Comparison of ENCODE assay signal across 26 cellular contexts in the genomic region with DNA sequence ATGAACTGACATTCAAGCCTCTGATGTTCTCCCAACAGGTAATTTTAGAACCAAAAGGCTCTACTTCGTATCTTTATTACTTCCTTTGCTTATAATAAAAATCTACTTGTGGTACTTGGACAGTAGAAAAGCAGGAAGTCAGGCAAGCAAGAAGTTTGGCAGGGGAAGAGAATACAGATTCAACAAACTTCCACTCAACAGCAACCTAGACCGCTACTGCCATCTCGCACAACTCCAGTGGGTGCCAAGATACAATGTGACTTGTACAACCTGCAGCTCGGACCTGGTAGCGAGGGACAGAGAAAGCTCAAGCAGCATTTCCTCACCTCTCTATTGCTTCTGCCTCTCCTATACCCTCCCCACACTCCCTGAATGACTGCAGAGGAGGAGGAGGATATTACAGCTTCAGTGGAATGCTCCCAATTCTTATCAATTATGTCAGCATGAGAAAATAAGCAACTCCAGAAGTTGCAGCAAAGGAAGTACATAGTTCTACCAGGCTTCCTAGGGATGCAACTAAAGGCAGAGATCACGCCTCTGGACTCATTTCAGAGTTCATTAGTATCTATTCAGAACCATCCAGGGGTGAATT.
"Had no signal": no experiment of that assay in that cellular context is flagged by ENCODE, and none has a peak within 500 bp of the region (broad histone marks: within the 10 kb centered on the region; RNA-seq: fewer than 3 reads in every experiment).

No MANE protein-coding gene starts in this region.

- H3K4me3 ChIP-seq: cardiac muscle cell, MG63, Peyer's patch had no signal

- H3K27me3 Mint-ChIP-seq: activated B cell treated with CpG ODN at 0.5 μM for 24 hours; activated CD4-positive, alpha-beta memory T cell treated with anti-CD3 and anti-CD28 coated beads for 36 hours; activated CD4-positive, alpha-beta T cell treated with anti-CD3 and anti-CD28 coated beads, Interleukin-2, amount 10 ng/mL, durations not matched to agents 24 days and 14 days; activated naive CD4-positive, alpha-beta T cell treated with anti-CD3 and anti-CD28 coated beads, Interleukin-2, amount 10 ng/mL, durations not matched to agents 7 days and 5 days; activated naive CD8-positive, alpha-beta T cell treated with anti-CD3 and anti-CD28 coated beads for 36 hours; T-helper 17 cell had no signal

- DNase-seq: activated B cell treated with CpG ODN at 0.5 μM for 24 hours; activated CD4-positive, alpha-beta memory T cell treated with anti-CD3 and anti-CD28 coated beads for 36 hours; activated CD4-positive, alpha-beta T cell treated with anti-CD3 and anti-CD28 coated beads for 1 hour; activated CD4-positive, alpha-beta T cell treated with anti-CD3 and anti-CD28 coated beads, Interleukin-2, amount 10 ng/mL, durations not matched to agents 24 days and 14 days; activated CD8-positive, alpha-beta memory T cell treated with anti-CD3 and anti-CD28 coated beads for 24 hours; activated gamma-delta T cell treated with Interleukin-2 at 50 U/mL for 16 hours; activated naive CD4-positive, alpha-beta T cell treated with anti-CD3 and anti-CD28 coated beads, Interleukin-2, amount 10 ng/mL, durations not matched to agents 7 days and 5 days; activated naive CD8-positive, alpha-beta T cell treated with anti-CD3 and anti-CD28 coated beads for 36 hours; activated T-cell treated with anti-CD3 and anti-CD28 coated beads, Interleukin-2, amount 50 U/mL, for 48 hours; brain microvascular endothelial cell; KG1; MG63; MV-4-11; NCI-H1092 treated with DMSO at 0.1 percent for 48 hours; NCI-H1436; NCI-H1694 treated with DMSO at 0.1 percent for 48 hours; NCI-H2029 treated with DMSO at 0.1 percent for 48 hours; NCI-H510A treated with DMSO at 0.1 percent for 48 hours; NCI-H69; Peyer's patch; SHP77 treated with DMSO at 0.1 percent for 48 hours; T-helper 17 cell; T-helper 9 cell had no signal

- ATAC-seq: T-helper 17 cell had no signal

- H3K9me3 Mint-ChIP-seq: activated B cell treated with CpG ODN at 0.5 μM for 24 hours; activated CD4-positive, alpha-beta memory T cell treated with anti-CD3 and anti-CD28 coated beads for 36 hours; activated naive CD4-positive, alpha-beta T cell treated with anti-CD3 and anti-CD28 coated beads, Interleukin-2, amount 10 ng/mL, durations not matched to agents 7 days and 5 days; activated naive CD8-positive, alpha-beta T cell treated with anti-CD3 and anti-CD28 coated beads for 36 hours; activated T-helper 2 cell treated with anti-CD3 and anti-CD28 coated beads, Interferon-gamma antibody, Interleukin-2, Interleukin-4, amounts not matched to agents 10 μg/mL and 5 μg/mL and 100 μg/mL, durations not matched to agents 14 hours and 24 hours and 36 hours had no signal

- H3K4me1 Mint-ChIP-seq: activated B cell treated with CpG ODN at 0.5 μM for 24 hours; activated naive CD4-positive, alpha-beta T cell treated with anti-CD3 and anti-CD28 coated beads, Interleukin-2, amount 10 ng/mL, durations not matched to agents 7 days and 5 days; activated naive CD8-positive, alpha-beta T cell treated with anti-CD3 and anti-CD28 coated beads for 36 hours; T-helper 17 cell had no signal

- H3K27ac Mint-ChIP-seq: activated B cell treated with CpG ODN at 0.5 μM for 24 hours; activated CD4-positive, alpha-beta memory T cell treated with anti-CD3 and anti-CD28 coated beads for 36 hours; activated CD4-positive, alpha-beta T cell treated with anti-CD3 and anti-CD28 coated beads, Interleukin-2, amount 10 ng/mL, durations not matched to agents 24 days and 14 days; activated naive CD4-positive, alpha-beta T cell treated with anti-CD3 and anti-CD28 coated beads, Interleukin-2, amount 10 ng/mL, durations not matched to agents 7 days and 5 days; activated naive CD8-positive, alpha-beta T cell treated with anti-CD3 and anti-CD28 coated beads for 36 hours; activated T-helper 2 cell treated with anti-CD3 and anti-CD28 coated beads, Interferon-gamma antibody, Interleukin-2, Interleukin-4, amounts not matched to agents 10 μg/mL and 5 μg/mL and 100 μg/mL, durations not matched to agents 14 hours and 24 hours and 36 hours; T-helper 17 cell had no signal

- H3K36me3 Mint-ChIP-seq: activated naive CD8-positive, alpha-beta T cell treated with anti-CD3 and anti-CD28 coated beads for 36 hours had no signal

- H3K9me3 ChIP-seq: MG63, Peyer's patch had no signal

- H3K4me3 Mint-ChIP-seq: activated B cell treated with CpG ODN at 0.5 μM for 24 hours; activated CD4-positive, alpha-beta memory T cell treated with anti-CD3 and anti-CD28 coated beads for 36 hours; activated CD4-positive, alpha-beta T cell treated with anti-CD3 and anti-CD28 coated beads, Interleukin-2, amount 10 ng/mL, durations not matched to agents 24 days and 14 days; activated naive CD4-positive, alpha-beta T cell treated with anti-CD3 and anti-CD28 coated beads, Interleukin-2, amount 10 ng/mL, durations not matched to agents 7 days and 5 days; activated naive CD8-positive, alpha-beta T cell treated with anti-CD3 and anti-CD28 coated beads for 36 hours; T-helper 17 cell had no signal

- H3K27ac ChIP-seq: brain microvascular endothelial cell, cardiac muscle cell, Peyer's patch, RWPE1 had no signal

- H3K27me3 ChIP-seq: brain microvascular endothelial cell, cardiac muscle cell, MG63, Peyer's patch had no signal

- H3K36me3 ChIP-seq: brain microvascular endothelial cell, cardiac muscle cell, MG63 had no signal
